In the genomic region with DNA sequence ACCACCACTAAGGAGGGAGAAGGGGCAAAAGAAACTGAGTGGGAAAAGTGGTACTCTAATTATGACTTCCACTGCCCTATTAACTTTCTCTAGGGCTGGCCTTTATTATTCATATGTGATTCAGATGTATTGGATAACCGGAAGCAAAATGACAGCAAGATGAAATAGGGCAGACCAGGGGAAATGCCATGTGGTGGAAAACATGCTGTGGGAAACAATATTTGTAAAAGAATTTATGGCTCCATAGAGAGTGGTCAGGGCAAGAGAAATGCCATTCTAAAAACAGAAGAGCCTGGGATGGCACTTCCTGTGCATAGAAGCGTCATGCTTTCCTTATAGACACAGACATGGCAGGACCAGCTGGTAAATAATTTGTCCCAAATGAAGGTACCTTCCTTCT, we compare ENCODE assay signal across 1 cellular context.
TF ChIP-seq lines count a peak whose summit lies in the region.

No MANE protein-coding gene starts in this region.

TF ChIP-seq in GM23338, 12 proteins besides CTCF, POLR2A, EP300 and RAD21 (continued from another document):
- TF ChIP-seq REST (IDR thresholded peaks at IDR 0.05; ENCODE audit: unreplicated experiment) (no peak), STAT1 (IDR thresholded peaks at IDR 0.05; ENCODE audit: unreplicated experiment) (no peak), NANOG (IDR thresholded peaks at IDR 0.05; ENCODE audit: borderline replicate concordance) (no peak), CREB1 (CRISPR knock-in tag; IDR thresholded peaks at IDR 0.05; ENCODE audit: low read depth) (no peak), ZNF114 (CRISPR knock-in tag; IDR thresholded peaks at IDR 0.05) (no peak), POLR2AphosphoS5 (IDR thresholded peaks at IDR 0.05; ENCODE audit: low read depth) (no peak)
- TF ChIP-seq, protein P1, sequence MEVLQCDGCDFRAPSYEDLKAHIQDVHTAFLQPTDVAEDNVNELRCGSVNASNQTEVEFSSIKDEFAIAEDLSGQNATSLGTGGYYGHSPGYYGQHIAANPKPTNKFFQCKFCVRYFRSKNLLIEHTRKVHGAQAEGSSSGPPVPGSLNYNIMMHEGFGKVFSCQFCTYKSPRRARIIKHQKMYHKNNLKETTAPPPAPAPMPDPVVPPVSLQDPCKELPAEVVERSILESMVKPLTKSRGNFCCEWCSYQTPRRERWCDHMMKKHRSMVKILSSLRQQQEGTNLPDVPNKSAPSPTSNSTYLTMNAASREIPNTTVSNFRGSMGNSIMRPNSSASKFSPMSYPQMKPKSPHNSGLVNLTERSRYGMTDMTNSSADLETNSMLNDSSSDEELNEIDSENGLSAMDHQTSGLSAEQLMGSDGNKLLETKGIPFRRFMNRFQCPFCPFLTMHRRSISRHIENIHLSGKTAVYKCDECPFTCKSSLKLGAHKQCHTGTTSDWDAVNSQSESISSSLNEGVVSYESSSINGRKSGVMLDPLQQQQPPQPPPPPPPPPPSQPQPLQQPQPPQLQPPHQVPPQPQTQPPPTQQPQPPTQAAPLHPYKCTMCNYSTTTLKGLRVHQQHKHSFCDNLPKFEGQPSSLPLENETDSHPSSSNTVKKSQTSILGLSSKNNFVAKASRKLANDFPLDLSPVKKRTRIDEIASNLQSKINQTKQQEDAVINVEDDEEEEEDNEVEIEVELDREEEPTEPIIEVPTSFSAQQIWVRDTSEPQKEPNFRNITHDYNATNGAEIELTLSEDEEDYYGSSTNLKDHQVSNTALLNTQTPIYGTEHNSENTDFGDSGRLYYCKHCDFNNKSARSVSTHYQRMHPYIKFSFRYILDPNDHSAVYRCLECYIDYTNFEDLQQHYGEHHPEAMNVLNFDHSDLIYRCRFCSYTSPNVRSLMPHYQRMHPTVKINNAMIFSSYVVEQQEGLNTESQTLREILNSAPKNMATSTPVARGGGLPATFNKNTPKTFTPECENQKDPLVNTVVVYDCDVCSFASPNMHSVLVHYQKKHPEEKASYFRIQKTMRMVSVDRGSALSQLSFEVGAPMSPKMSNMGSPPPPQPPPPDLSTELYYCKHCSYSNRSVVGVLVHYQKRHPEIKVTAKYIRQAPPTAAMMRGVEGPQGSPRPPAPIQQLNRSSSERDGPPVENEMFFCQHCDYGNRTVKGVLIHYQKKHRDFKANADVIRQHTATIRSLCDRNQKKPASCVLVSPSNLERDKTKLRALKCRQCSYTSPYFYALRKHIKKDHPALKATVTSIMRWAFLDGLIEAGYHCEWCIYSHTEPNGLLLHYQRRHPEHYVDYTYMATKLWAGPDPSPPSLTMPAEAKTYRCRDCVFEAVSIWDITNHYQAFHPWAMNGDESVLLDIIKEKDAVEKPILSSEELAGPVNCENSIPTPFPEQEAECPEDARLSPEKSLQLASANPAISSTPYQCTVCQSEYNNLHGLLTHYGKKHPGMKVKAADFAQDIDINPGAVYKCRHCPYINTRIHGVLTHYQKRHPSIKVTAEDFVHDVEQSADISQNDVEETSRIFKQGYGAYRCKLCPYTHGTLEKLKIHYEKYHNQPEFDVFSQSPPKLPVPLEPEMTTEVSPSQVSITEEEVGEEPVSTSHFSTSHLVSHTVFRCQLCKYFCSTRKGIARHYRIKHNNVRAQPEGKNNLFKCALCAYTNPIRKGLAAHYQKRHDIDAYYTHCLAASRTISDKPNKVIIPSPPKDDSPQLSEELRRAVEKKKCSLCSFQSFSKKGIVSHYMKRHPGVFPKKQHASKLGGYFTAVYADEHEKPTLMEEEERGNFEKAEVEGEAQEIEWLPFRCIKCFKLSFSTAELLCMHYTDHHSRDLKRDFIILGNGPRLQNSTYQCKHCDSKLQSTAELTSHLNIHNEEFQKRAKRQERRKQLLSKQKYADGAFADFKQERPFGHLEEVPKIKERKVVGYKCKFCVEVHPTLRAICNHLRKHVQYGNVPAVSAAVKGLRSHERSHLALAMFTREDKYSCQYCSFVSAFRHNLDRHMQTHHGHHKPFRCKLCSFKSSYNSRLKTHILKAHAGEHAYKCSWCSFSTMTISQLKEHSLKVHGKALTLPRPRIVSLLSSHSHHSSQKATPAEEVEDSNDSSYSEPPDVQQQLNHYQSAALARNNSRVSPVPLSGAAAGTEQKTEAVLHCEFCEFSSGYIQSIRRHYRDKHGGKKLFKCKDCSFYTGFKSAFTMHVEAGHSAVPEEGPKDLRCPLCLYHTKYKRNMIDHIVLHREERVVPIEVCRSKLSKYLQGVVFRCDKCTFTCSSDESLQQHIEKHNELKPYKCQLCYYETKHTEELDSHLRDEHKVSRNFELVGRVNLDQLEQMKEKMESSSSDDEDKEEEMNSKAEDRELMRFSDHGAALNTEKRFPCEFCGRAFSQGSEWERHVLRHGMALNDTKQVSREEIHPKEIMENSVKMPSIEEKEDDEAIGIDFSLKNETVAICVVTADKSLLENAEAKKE (CRISPR knock-in tag; IDR thresholded peaks at IDR 0.05), result no peak
TF ChIP-seq in GM23338: peak in this region for 0.
